8 cellular contexts compared by ENCODE assay signal in the genomic region with DNA sequence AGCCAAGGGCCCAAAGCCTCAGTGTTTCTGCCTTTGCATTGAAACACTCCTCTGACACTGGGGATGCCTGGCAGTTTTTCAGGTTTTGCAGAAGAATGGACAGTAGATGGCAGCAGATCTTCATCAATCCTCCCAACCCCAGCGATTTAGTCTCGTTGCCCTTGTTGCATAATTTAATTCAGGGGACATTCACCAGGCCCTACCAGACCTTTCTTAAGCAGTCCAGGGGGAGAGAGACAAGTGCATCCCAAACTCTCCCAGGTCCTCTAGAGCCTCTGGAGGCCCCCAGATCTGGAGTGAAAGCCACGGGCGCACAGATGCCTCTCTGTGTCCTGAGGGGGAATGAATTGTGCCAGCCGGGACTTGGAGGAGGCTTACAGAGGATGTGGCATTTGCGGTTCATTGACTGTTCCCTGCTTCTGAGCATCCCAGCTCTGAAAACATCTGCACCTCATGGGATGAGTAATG. TPM values are rescaled to one million over a fixed set of nuclear protein-coding genes. Genes with fewer than 3 reads are reported as not detected.
A peak's percentile ranks its signal among the peaks of the same experiment; 100 is the strongest.
DNase-seq lines count a peak whose midpoint lies in the region; ATAC-seq, FAIRE-seq and TF ChIP-seq lines count a peak whose summit lies in the region.

No MANE protein-coding gene starts in this region.

- H3K79me2 ChIP-seq in H9 (ENCODE audit: insufficient read depth, low read length) (no peaks in the 10 kb centered on the region), endothelial cell of umbilical vein (ENCODE audit: control insufficient read depth, insufficient read depth, low read length) (no peaks in the 10 kb centered on the region)

- intact Hi-C loops in endothelial cell of umbilical vein (cut with micrococcal nuclease) (loop anchor here (1.0 to 5.0 kb wide), 8 partner anchors 59 to 321 kb away; no protein-coding TSS in a partner anchor), upper lobe of right lung (cut with DNase I) (loop anchor here (10.0 kb wide), 2 partner anchors 174 to 324 kb away; no protein-coding TSS in a partner anchor)

- H2BK15ac ChIP-seq in H9 (ENCODE audit: low read depth, low read length) = no peak overlapping the region

- H4K91ac ChIP-seq in H9 (ENCODE audit: insufficient read length, low read depth, low read length) = no peak overlapping the region

- no TSS peak for BruUV-seq in endothelial cell of umbilical vein (replicated peaks; lab: Mats Ljungman, UMichigan)

- dilution Hi-C loops in endothelial cell of umbilical vein (cut with MboI; ENCODE audit: extremely low pct_ligation_motif_present, low sequenced_read_pairs) = no loop called here

- H3K27ac Mint-ChIP-seq in H9 (no peak overlapping the region), T-cell (no peak overlapping the region), mesothelial cell of epicardium (no peak overlapping the region)

- no peaks in the 10 kb centered on the region for H3K27me3 ChIP-seq in H9 (ENCODE audit: insufficient read depth, low read length)
- H3K27me3 ChIP-seq in endothelial cell of umbilical vein (ENCODE audit: control insufficient read depth in 2 of 2, insufficient read depth in 2 of 2, low read length in 2 of 2) = no peaks in the 10 kb centered on the region
- no peaks in the 10 kb centered on the region for H3K27me3 ChIP-seq in upper lobe of right lung

- H3K4me2 ChIP-seq in H9 (ENCODE audit: insufficient read depth, insufficient read length, low read length) (no peak overlapping the region), endothelial cell of umbilical vein (ENCODE audit: insufficient read depth, low read length) (no peak overlapping the region)

- FAIRE-seq in endothelial cell of umbilical vein (lab: Jason Lieb, UNC) = peak; percentile 95

- no peak overlapping the region for H3K18ac ChIP-seq in H9 (ENCODE audit: insufficient read length, low read depth, low read length)

- no peak overlapping the region for H3K27ac ChIP-seq in H9 (ENCODE audit: insufficient read length, low read depth, low read length)
- no peak overlapping the region for H3K27ac ChIP-seq in endothelial cell of umbilical vein (ENCODE audit: insufficient read depth, low read depth, low read length)
- no peak overlapping the region for H3K27ac ChIP-seq in upper lobe of right lung

- H3K27me3 Mint-ChIP-seq in H9 (ENCODE audit: low read depth) (no peaks in the 10 kb centered on the region; the same call in none of the 2 replicates), T-cell (no peaks in the 10 kb centered on the region), mesothelial cell of epicardium (ENCODE audit: low read depth) (no peaks in the 10 kb centered on the region)

- CTCF ChIA-PET in T-cell (lab: Charles Lee) = interaction anchor here in 1 of 2 donors (0.9 kb wide), 1 partner anchor 20 kb away, joined by 3 read pairs; no protein-coding TSS in a partner anchor
- CTCF ChIA-PET in endothelial cell of umbilical vein (lab: Charles Lee) = interaction anchor here (1.2 to 2.0 kb wide), 9 partner anchors 69 to 321 kb away, joined by 3 to 42 read pairs (median 9); no protein-coding TSS in a partner anchor

- no peak overlapping the region for H2AK5ac ChIP-seq in H9 (ENCODE audit: insufficient read length, low read length)

- no CpG with 5 or more reads among the region's 6 CpGs for WGBS in H9 (ENCODE audit: extremely low coverage, insufficient read length, low lambda C conversion rate)

- H4K20me1 ChIP-seq in H9 (ENCODE audit: control insufficient read depth, insufficient read depth, insufficient read length) (no peaks in the 10 kb centered on the region), endothelial cell of umbilical vein (replicated peaks; ENCODE audit: control insufficient read depth, extremely low read depth, insufficient read depth, low read length) (no peaks in the 10 kb centered on the region)

- H3K9me3 ChIP-seq in H9 (ENCODE audit: control insufficient read depth, low read depth, low read length) (no peaks in the 10 kb centered on the region), endothelial cell of umbilical vein (replicated peaks; ENCODE audit: control insufficient read depth, insufficient read depth, low read length) (no peaks in the 10 kb centered on the region), upper lobe of right lung (no peaks in the 10 kb centered on the region)

- TF ChIP-seq CTCF in H9 (conservative IDR thresholded peaks at IDR 0.05) (peak; percentile 86), endothelial cell of umbilical vein (IDR thresholded peaks at IDR 0.05; ENCODE audit: extremely low read depth in 1 of 2, insufficient read depth in 1 of 2, low read depth in 1 of 2, low read length in 2 of 2) (peak; percentile 62 to 70), mesothelial cell of epicardium (IDR thresholded peaks at IDR 0.05; ENCODE audit: unreplicated experiment) (peak; percentile 42), upper lobe of right lung (IDR thresholded peaks at IDR 0.05) (peak; percentile 71)

- H4K8ac ChIP-seq in H9 (replicated peaks; ENCODE audit: insufficient read length, low read depth, low read length) = no peak overlapping the region

- no peaks in the 10 kb centered on the region for H3K79me1 ChIP-seq in H9 (ENCODE audit: insufficient read depth, low read depth, low read length, poor library complexity, severe bottlenecking)

- H3K4me3 ChIP-seq in endothelial cell of umbilical vein (replicated peaks in 1 of 3; ENCODE audit: insufficient read depth in 1 of 3, low read depth in 1 of 3, low read length in 3 of 3) (no peak overlapping the region), upper lobe of right lung (no peak overlapping the region)

- H2BK5ac ChIP-seq in H9 (ENCODE audit: insufficient read length, low read length) = no peak overlapping the region

- H3K56ac ChIP-seq in H9 (ENCODE audit: insufficient read length, low read depth, low read length) = no peak overlapping the region

- H2BK120ac ChIP-seq in H9 (ENCODE audit: low read depth, low read length, poor library complexity, severe bottlenecking) = no peak overlapping the region

- H3K23ac ChIP-seq in H9 (ENCODE audit: insufficient read length, low read depth, low read length) = no peak overlapping the region

- ATAC-seq in T-cell (replicated peaks in 1 of 4) (peak in 3 of 4 experiments; percentile 34 to 55 (median 51)), upper lobe of right lung (peak; percentile 88)

- no peak overlapping the region for H3T11ph ChIP-seq in H9 (ENCODE audit: low read length)

- no peak overlapping the region for H3K4ac ChIP-seq in H9 (ENCODE audit: low read depth, low read length)

- H3K4me3 Mint-ChIP-seq in H9 (no peak overlapping the region), T-cell (no peak overlapping the region), mesothelial cell of epicardium (no peak overlapping the region)

- TF ChIP-seq POLR2A in endothelial cell of umbilical vein (IDR thresholded peaks at IDR 0.05; ENCODE audit: low read depth, low read length) = no peak

- H2BK12ac ChIP-seq in H9 (ENCODE audit: insufficient read length, low read depth, low read length) = no peak overlapping the region

- no peaks in the 10 kb centered on the region for H3K9me3 Mint-ChIP-seq in H9
- no peaks in the 10 kb centered on the region for H3K9me3 Mint-ChIP-seq in T-cell
- no peaks in the 10 kb centered on the region for H3K9me3 Mint-ChIP-seq in mesothelial cell of epicardium

- H3K23me2 ChIP-seq in H9 (ENCODE audit: insufficient read length, low read depth, low read length, poor library complexity, severe bottlenecking) = no peaks in the 10 kb centered on the region

- POLR2A ChIA-PET in T-cell (lab: Charles Lee) (no interaction called here), endothelial cell of umbilical vein (lab: Charles Lee) (no interaction called here)

- peak; percentile 12 for DNase-seq in activated T-cell treated with anti-CD3 and anti-CD28 coated beads for 4 hours
- DNase-seq in activated T-cell treated with anti-CD3 and anti-CD28 coated beads, Interleukin-2, amount 50 U/mL, for 1 hour = no peak
- peak; percentile 56 for DNase-seq in H9
- peak; percentile 12 for DNase-seq in NCI-H146 (lab: John Stamatoyannopoulos, UW)
- DNase-seq in T-cell = peak in 17 of 34 experiments; percentile 6 to 32 (median 12)
- peak; percentile 80 for DNase-seq in endothelial cell of umbilical vein (ENCODE audit: low read depth, low spot score)
- peak in 1 of 2 experiments; percentile 48 for DNase-seq in mesothelial cell of epicardium (ENCODE audit: low spot score in 2 of 2, unreplicated experiment in 2 of 2)
- no peak for DNase-seq in upper lobe of right lung

- H3K36me3 ChIP-seq in endothelial cell of umbilical vein (ENCODE audit: control insufficient read depth in 2 of 2, extremely low read depth in 1 of 2, insufficient read depth in 2 of 2, low read length in 2 of 2) (no peaks in the 10 kb centered on the region), upper lobe of right lung (peaks cover 6% of the 10 kb centered on the region)

- H3K36me3 Mint-ChIP-seq in H9 (ENCODE audit: insufficient read depth in 1 of 3, low read depth in 3 of 3) = no peaks in the 10 kb centered on the region; a peak in 1 of 7 replicates
- no peaks in the 10 kb centered on the region for H3K36me3 Mint-ChIP-seq in T-cell
- H3K36me3 Mint-ChIP-seq in mesothelial cell of epicardium = peaks cover 9% of the 10 kb centered on the region

- H3K9ac ChIP-seq in H9 (ENCODE audit: extremely low read depth, insufficient read length, low read length) (no peak overlapping the region), endothelial cell of umbilical vein (replicated peaks; ENCODE audit: extremely low read depth, insufficient read depth, low read length) (no peak overlapping the region)

- H4K5ac ChIP-seq in H9 (ENCODE audit: insufficient read length, low read depth, low read length) = no peak overlapping the region

- no peak overlapping the region for H2BK20ac ChIP-seq in H9 (ENCODE audit: low read depth, low read length, poor library complexity, severe bottlenecking)

- no peaks in the 10 kb centered on the region for H3K9me1 ChIP-seq in endothelial cell of umbilical vein (replicated peaks; ENCODE audit: control insufficient read depth, extremely low read depth, insufficient read depth, low read length)

- H3K4me1 Mint-ChIP-seq in H9 = peaks cover 0 to 3% of the 10 kb centered on the region in 2 experiments; a peak in 1 of 4 replicates
- peaks cover 2 to 14% (median 13%) of the 10 kb centered on the region in 3 donors for H3K4me1 Mint-ChIP-seq in T-cell
- H3K4me1 Mint-ChIP-seq in mesothelial cell of epicardium = peaks cover 21% of the 10 kb centered on the region

- no peak overlapping the region for H3K14ac ChIP-seq in H9 (ENCODE audit: insufficient read depth, low read length)

- no peaks in the 10 kb centered on the region for H3K4me1 ChIP-seq in H9 (ENCODE audit: insufficient read depth, low read length)
- H3K4me1 ChIP-seq in endothelial cell of umbilical vein (ENCODE audit: control insufficient read depth, extremely low read depth, insufficient read depth, low read length) = peaks cover 58% of the 10 kb centered on the region
- H3K4me1 ChIP-seq in upper lobe of right lung = peaks cover 39% of the 10 kb centered on the region

- H2AFZ ChIP-seq in H9 (ENCODE audit: low read length) (no peak overlapping the region), endothelial cell of umbilical vein (ENCODE audit: low read depth, low read length) (no peak overlapping the region)

RNA-seq across cellular contexts. Expression of gene MINDY4, which starts 29.6 kb away (rescaled TPM):
- 2.6 and 3.1 TPM in 2 replicates for total RNA-seq in H9 (2021)
- total RNA-seq in T-cell = 1 to 10 TPM in 4 of 5 donors, under 1 TPM in 1; 0.60 to 1.7 (median 1.2) TPM
- total RNA-seq in endothelial cell of umbilical vein = 4.7 and 5.2 TPM in 2 replicates
- polyA plus RNA-seq in endothelial cell of umbilical vein = 2.2 and 2.3 TPM in 2 replicates
- 1.5 and 1.9 TPM in 2 replicates for polyA plus RNA-seq in endothelial cell of umbilical vein (2011; cell fraction: cytosol; rRNA removed)
- 8.1 TPM in 2 replicates for polyA plus RNA-seq in endothelial cell of umbilical vein (2011; cell fraction: nucleus; rRNA removed)
- polyA plus RNA-seq in endothelial cell of umbilical vein (2012) = 2.3 and 2.4 TPM in 2 replicates
- 2.7 and 4.2 TPM in 2 replicates for polyA minus RNA-seq in endothelial cell of umbilical vein
- not detected for polyA minus RNA-seq in endothelial cell of umbilical vein (2011; cell fraction: cytosol; rRNA and poly(A)+ RNA removed)
- 6.9 and 7.8 TPM in 2 replicates for polyA minus RNA-seq in endothelial cell of umbilical vein (2011; cell fraction: nucleus; rRNA and poly(A)+ RNA removed)
- total RNA-seq in mesothelial cell of epicardium = 10.8 to 11.6 TPM (median 11.3 TPM) in 3 replicates
- total RNA-seq in upper lobe of right lung = 20.1 TPM

RNA-seq across cellular contexts. Expression of gene INMT, which starts 48.9 kb away (rescaled TPM):
- total RNA-seq in H9 (2021) (0.59 and 0.70 TPM in 2 replicates), T-cell (1 to 10 TPM in 1 of 5 donors, under 1 TPM in 4; 0.14 to 1.7 (median 0.75) TPM), endothelial cell of umbilical vein (not detected in 2 replicates), mesothelial cell of epicardium (3.3 to 4.3 TPM (median 3.4 TPM) in 3 replicates), upper lobe of right lung (501 TPM)
- not detected in 2 replicates for polyA plus RNA-seq in endothelial cell of umbilical vein
- polyA plus RNA-seq in endothelial cell of umbilical vein (2011; cell fraction: cytosol; rRNA removed) = not detected in 2 replicates
- polyA plus RNA-seq in endothelial cell of umbilical vein (2011; cell fraction: nucleus; rRNA removed) = not detected in 2 replicates
- polyA plus RNA-seq in endothelial cell of umbilical vein (2012) = not detected in 2 replicates
- polyA minus RNA-seq in endothelial cell of umbilical vein = 0.19 TPM in 1 of 2 replicates, not detected in the other
- polyA minus RNA-seq in endothelial cell of umbilical vein (2011; cell fraction: cytosol; rRNA and poly(A)+ RNA removed) = not detected
- polyA minus RNA-seq in endothelial cell of umbilical vein (2011; cell fraction: nucleus; rRNA and poly(A)+ RNA removed) = not detected in 2 replicates

Comparison
In these comparisons a context has a peak if more than half of its experiments do, and no peak if none do; other contexts are left out.
1. DNase-seq: peak in activated T-cell treated with anti-CD3 and anti-CD28 coated beads for 4 hours (single experiment), H9 (single experiment), NCI-H146 (single experiment) and endothelial cell of umbilical vein (single experiment); none in activated T-cell treated with anti-CD3 and anti-CD28 coated beads, Interleukin-2, amount 50 U/mL, for 1 hour (single experiment) and upper lobe of right lung (single experiment).
2. RNA of gene INMT, which starts 48.9 kb away (total RNA-seq): 501 TPM in upper lobe of right lung (single experiment); 3.3 to 4.3 TPM in mesothelial cell of epicardium, 0.14 to 1.7 TPM in T-cell, 0.59 to 0.70 TPM in H9 and not detected in endothelial cell of umbilical vein; every median in the first group is over 10 times any median in the second.
3. Peak in every context shown above with its lines, with median percentiles within 50 percentile points of each other: CTCF ChIP-seq.